Comparison of ENCODE assay signal across 8 cellular contexts in genomic region chr14:75125617-75126016, GRCh38. TPM values are rescaled to one million over a fixed set of nuclear protein-coding genes. Genes with fewer than 3 reads are reported as not detected.
DNase-seq lines count a peak whose midpoint lies in the region; ATAC-seq, FAIRE-seq and TF ChIP-seq lines count a peak whose summit lies in the region.

No MANE protein-coding gene starts in this region.

- no peaks in the 10 kb centered on the region for H4K20me1 ChIP-seq in GM12878 (ENCODE audit: control insufficient read depth, insufficient read depth)

- H3K4me1 ChIP-seq in GM12878 (ENCODE audit: control insufficient read depth, insufficient read depth, low read length) (peaks cover 11% of the 10 kb centered on the region), mucosa of stomach (ENCODE audit: control insufficient read depth, insufficient read depth, low read length) (peaks cover 10% of the 10 kb centered on the region)

- TF ChIP-seq EP300 in GM12878 (IDR thresholded peaks at IDR 0.05; ENCODE audit: borderline replicate concordance in 1 of 2, control insufficient read depth in 1 of 2, low read depth in 2 of 2, low read length in 2 of 2), result no peak

- RAD21 ChIA-PET in GM12878 (lab: Charles Lee; ENCODE audit: unreplicated experiment), result interaction anchor here (2.4 kb wide), 1 partner anchor 169 kb away, joined by 6 read pairs; no protein-coding TSS in a partner anchor

- no peak for FAIRE-seq in GM12878 (lab: Jason Lieb, UNC)
- FAIRE-seq in RCC 7860 (lab: Jason Lieb, UNC), result no peak

- TF ChIP-seq RAD21 in GM12878 (IDR thresholded peaks at IDR 0.05; ENCODE audit: insufficient read depth, low read depth, low read length), result no peak

- H2AFZ ChIP-seq in GM12878 (ENCODE audit: control insufficient read depth, low read depth, low read length), result no peak overlapping the region

- TF ChIP-seq POLR2A in GM12878 (IDR thresholded peaks at IDR 0.05; ENCODE audit: low read depth, low read length), result no peak

- H3K36me3 ChIP-seq in GM12878 (ENCODE audit: control insufficient read depth in 2 of 2, insufficient read depth in 2 of 2, low read length in 1 of 2) (0 out of 4 replicates have a peak, but pooled peaks cover 0 to 3% of the 10 kb centered on the region in 2 experiments), mucosa of stomach (ENCODE audit: control insufficient read depth, insufficient read depth, low read length) (no peaks in the 10 kb centered on the region)

- peak overlapping the region; percentile 95 for H3K4me2 ChIP-seq in GM12878 (ENCODE audit: control insufficient read depth, insufficient read depth)

- H3K27me3 ChIP-seq in GM12878 (replicated peaks in 1 of 2; ENCODE audit: control insufficient read depth in 2 of 2, insufficient read depth in 2 of 2, low read length in 1 of 2) (no peaks in the 10 kb centered on the region), mucosa of stomach (ENCODE audit: control insufficient read depth, insufficient read depth, low read length) (no peaks in the 10 kb centered on the region)

- SMC1A ChIA-PET in GM12878 (lab: Charles Lee; ENCODE audit: uncharacterized antibody, unreplicated experiment), result interaction anchor here (0.6 to 2.7 kb wide), 11 partner anchors 8 to 181 kb away, joined by 3 to 12 read pairs (median 3); partner anchors contain the start of gene TMED10

- no peaks in the 10 kb centered on the region for H3K9me3 ChIP-seq in GM12878 (replicated peaks; ENCODE audit: control insufficient read depth, insufficient read depth, low read length)
- H3K9me3 ChIP-seq in mucosa of stomach (ENCODE audit: control insufficient read depth, low read length), result no peaks in the 10 kb centered on the region

- H3K27ac ChIP-seq in GM12878 (ENCODE audit: control insufficient read depth, insufficient read depth), result peak overlapping the region; percentile 88; the same call in 1 of the 2 replicates

- 77% methylated on average over 5 of the region's 5 CpGs for WGBS in GM12878 (ENCODE audit: insufficient coverage, insufficient replicate concordance, low lambda C conversion rate, missing lambda C conversion rate)

- DNase-seq in AG10803 (ENCODE audit: low read depth) (peak; percentile 77), GM12878 (ENCODE audit: low read depth, low spot score) (no peak), RCC 7860 (ENCODE audit: low spot score) (no peak)
- no peak for DNase-seq in Jurkat, Clone E6-1 (ENCODE audit: low read depth, low spot score)
- no peak for DNase-seq in effector CD8-positive, alpha-beta T cell (lab: John Stamatoyannopoulos, UW)
- DNase-seq in activated effector memory CD4-positive, alpha-beta T cell treated with Interleukin-2 at 50 U/mL for 16 hours, result no peak

- BruUV-seq in GM12878 (replicated peaks; lab: Mats Ljungman, UMichigan), result no TSS peak

- TF ChIP-seq CTCF in AG10803 (conservative IDR thresholded peaks at IDR 0.05; ENCODE audit: low read length), result no peak
- TF ChIP-seq CTCF in GM12878 (IDR thresholded peaks at IDR 0.05 in 2 of 3, conservative IDR thresholded peaks at IDR 0.05 in 1 of 3; ENCODE audit: control insufficient read depth in 2 of 3, extremely low read depth in 1 of 3, insufficient read depth in 1 of 3, low read depth in 3 of 3, low read length in 3 of 3), result no peak

- peak overlapping the region; percentile 80 for H3K4me3 ChIP-seq in AG10803 (ENCODE audit: low read length)
- peak overlapping the region; percentile 95 for H3K4me3 ChIP-seq in Jurkat, Clone E6-1 (ENCODE audit: low read length)
- H3K4me3 ChIP-seq in GM12878, result peak overlapping the region; percentile 72
- H3K4me3 ChIP-seq in mucosa of stomach (ENCODE audit: low read length), result no peak overlapping the region

- intact Hi-C loops in GM12878 (cut with micrococcal nuclease; ENCODE audit: unreplicated experiment), result loop anchor here (2.0 kb wide), 1 partner anchor 361 kb away; no protein-coding TSS in a partner anchor

- no peak for ATAC-seq in GM12878
- ATAC-seq in HG03439 (IDR thresholded peaks at IDR 0.05; ENCODE audit: unreplicated experiment), result no peak

- H3K9ac ChIP-seq in GM12878 (ENCODE audit: control insufficient read depth, insufficient read depth, low read length) (peak overlapping the region; percentile 95), mucosa of stomach (ENCODE audit: low read length) (peak overlapping the region; percentile 94)

- CTCF ChIA-PET in GM12878 (lab: Yijun Ruan, JAX), result interaction anchor here (0.7 to 11.2 kb wide), 6 partner anchors 8 to 363 kb away, joined by 3 to 279 read pairs (median 4); no protein-coding TSS in a partner anchor

- in situ Hi-C loops in GM12878 (cut with MboI), result loop anchor here (5.0 to 10.0 kb wide), 3 partner anchors 359 to 529 kb away; no protein-coding TSS in a partner anchor

- POLR2A ChIA-PET in GM12878 (lab: Charles Lee), result interaction anchor here (0.9 to 1.4 kb wide), 2 partner anchors 8 to 133 kb away, joined by 4 to 5 read pairs; no protein-coding TSS in a partner anchor

- H3K79me2 ChIP-seq in GM12878 (ENCODE audit: control insufficient read depth, insufficient read depth, low read length), result peaks cover 32% of the 10 kb centered on the region

TF ChIP-seq in GM12878, 131 proteins besides CTCF, POLR2A, EP300 and RAD21 (continues in another document):
- no peak for TF ChIP-seq RCOR1 (conservative IDR thresholded peaks at IDR 0.05; ENCODE audit: low read depth, low read length)

RNA-seq across cellular contexts. Expression of gene NEK9, which starts 1.2 kb away (rescaled TPM):
- 46.6 TPM for polyA plus RNA-seq in Jurkat, Clone E6-1 (2012; ENCODE audit: insufficient read depth, insufficient read length)
- total RNA-seq in GM12878 (2013; cell fraction: nucleolus; rRNA removed), result 102 and 108 TPM in 2 replicates
- total RNA-seq in GM12878 (2014; rRNA removed) (39.8 and 48.1 TPM in 2 replicates), GM12878 (2014; rRNA removed; fragmentation: Illumina TruSeq; extraction: Trizol) (24.7 and 26.9 TPM in 2 replicates), GM12878 (2021) (78.8 and 83.0 TPM in 2 replicates)
- 25.6 TPM for polyA plus RNA-seq in GM12878 (2011; ENCODE audit: low read depth)
- polyA plus RNA-seq in GM12878 (2011; rRNA removed) (51.3 and 60.0 TPM in 2 replicates), GM12878 (2014; fragmentation: Illumina TruSeq; extraction: Trizol) (43.0 and 55.3 TPM in 2 replicates), GM12878 (2014; fragmentation: Nextera tagmentation; extraction: Ambion mirVana) (10 to 100 TPM in 1 of 2 experiments, 1 to 10 TPM in 1; 6.0 to 15.7 TPM), GM12878 (2014; rRNA removed) (61.9 and 64.5 TPM in 2 replicates), GM12878 (2016; fragmentation: Nextera tagmentation; extraction: Ambion mirVana) (10 to 100 TPM; 43.4 to 46.1 TPM)
- 21.7 and 34.4 TPM in 2 replicates for polyA plus RNA-seq in GM12878 (2011; cell fraction: cytosol; rRNA removed)
- 51.1 and 77.0 TPM in 2 replicates for polyA plus RNA-seq in GM12878 (2011; cell fraction: nucleus; rRNA removed)
- 34.2 and 38.4 TPM in 2 replicates for polyA plus RNA-seq in GM12878 (2012)
- 41.1 and 51.6 TPM in 2 replicates for polyA minus RNA-seq in GM12878 (2011; rRNA and poly(A)+ RNA removed)
- 17.5 and 17.6 TPM in 2 replicates for polyA minus RNA-seq in GM12878 (2011; cell fraction: cytosol; rRNA and poly(A)+ RNA removed)
- 26.8 and 65.3 TPM in 2 replicates for polyA minus RNA-seq in GM12878 (2011; cell fraction: nucleus; rRNA and poly(A)+ RNA removed)

RNA-seq across cellular contexts. Expression of gene TMED10, which starts 50.8 kb away (rescaled TPM):
- polyA plus RNA-seq in Jurkat, Clone E6-1 (2012; ENCODE audit: insufficient read depth, insufficient read length), result 136 TPM
- total RNA-seq in GM12878 (2013; cell fraction: nucleolus; rRNA removed), result 138 and 145 TPM in 2 replicates
- total RNA-seq in GM12878 (2014; rRNA removed), result 99.8 and 107 TPM in 2 replicates
- total RNA-seq in GM12878 (2014; rRNA removed; fragmentation: Illumina TruSeq; extraction: Trizol), result 106 and 109 TPM in 2 replicates
- 147 and 161 TPM in 2 replicates for total RNA-seq in GM12878 (2021)
- polyA plus RNA-seq in GM12878 (2011; ENCODE audit: low read depth), result 99.6 TPM
- polyA plus RNA-seq in GM12878 (2011; rRNA removed), result 199 and 223 TPM in 2 replicates
- polyA plus RNA-seq in GM12878 (2011; cell fraction: cytosol; rRNA removed), result 154 and 164 TPM in 2 replicates
- 56.4 and 83.3 TPM in 2 replicates for polyA plus RNA-seq in GM12878 (2011; cell fraction: nucleus; rRNA removed)
- 95.7 and 127 TPM in 2 replicates for polyA plus RNA-seq in GM12878 (2012)
- polyA plus RNA-seq in GM12878 (2014; fragmentation: Illumina TruSeq; extraction: Trizol), result 169 and 214 TPM in 2 replicates
- 100 to 1,000 TPM; 150 to 270 TPM for polyA plus RNA-seq in GM12878 (2014; fragmentation: Nextera tagmentation; extraction: Ambion mirVana)
- polyA plus RNA-seq in GM12878 (2014; rRNA removed), result 115 and 121 TPM in 2 replicates
- 100 to 1,000 TPM; 244 to 254 TPM for polyA plus RNA-seq in GM12878 (2016; fragmentation: Nextera tagmentation; extraction: Ambion mirVana)
- 340 and 413 TPM in 2 replicates for polyA minus RNA-seq in GM12878 (2011; rRNA and poly(A)+ RNA removed)
- 110 and 126 TPM in 2 replicates for polyA minus RNA-seq in GM12878 (2011; cell fraction: cytosol; rRNA and poly(A)+ RNA removed)
- 38.0 and 52.0 TPM in 2 replicates for polyA minus RNA-seq in GM12878 (2011; cell fraction: nucleus; rRNA and poly(A)+ RNA removed)

RNA-seq across cellular contexts. Expression of gene ZC2HC1C, which starts 56.2 kb away (rescaled TPM):
- not detected for polyA plus RNA-seq in Jurkat, Clone E6-1 (2012; ENCODE audit: insufficient read depth, insufficient read length)
- 0.56 and 1.1 TPM in 2 replicates for total RNA-seq in GM12878 (2013; cell fraction: nucleolus; rRNA removed)
- total RNA-seq in GM12878 (2014; rRNA removed), result 1.8 and 2.2 TPM in 2 replicates
- total RNA-seq in GM12878 (2014; rRNA removed; fragmentation: Illumina TruSeq; extraction: Trizol), result 1.8 and 2.0 TPM in 2 replicates
- total RNA-seq in GM12878 (2021), result 1.1 and 1.7 TPM in 2 replicates
- 1.2 TPM for polyA plus RNA-seq in GM12878 (2011; ENCODE audit: low read depth)
- polyA plus RNA-seq in GM12878 (2011; rRNA removed), result 0.71 and 0.92 TPM in 2 replicates
- 0.62 and 0.73 TPM in 2 replicates for polyA plus RNA-seq in GM12878 (2011; cell fraction: cytosol; rRNA removed)
- polyA plus RNA-seq in GM12878 (2011; cell fraction: nucleus; rRNA removed), result 0.48 and 1.1 TPM in 2 replicates
- 1.1 and 1.2 TPM in 2 replicates for polyA plus RNA-seq in GM12878 (2012)
- polyA plus RNA-seq in GM12878 (2014; fragmentation: Illumina TruSeq; extraction: Trizol), result 0.90 and 1.2 TPM in 2 replicates
- 1 to 10 TPM; 1.3 to 1.4 TPM for polyA plus RNA-seq in GM12878 (2014; fragmentation: Nextera tagmentation; extraction: Ambion mirVana)
- polyA plus RNA-seq in GM12878 (2014; rRNA removed), result 1.7 and 2.4 TPM in 2 replicates
- polyA plus RNA-seq in GM12878 (2016; fragmentation: Nextera tagmentation; extraction: Ambion mirVana), result 1 to 10 TPM; 2.9 to 3.7 TPM
- polyA minus RNA-seq in GM12878 (2011; rRNA and poly(A)+ RNA removed), result 0.82 TPM in 1 of 2 replicates, not detected in the other
- polyA minus RNA-seq in GM12878 (2011; cell fraction: cytosol; rRNA and poly(A)+ RNA removed), result not detected in 2 replicates
- polyA minus RNA-seq in GM12878 (2011; cell fraction: nucleus; rRNA and poly(A)+ RNA removed), result 0.19 and 0.60 TPM in 2 replicates
